Comparison of ENCODE assay signal across 17 cellular contexts in genomic region chr1:38840281-38840680, GRCh38. TPM values are rescaled to one million over a fixed set of nuclear protein-coding genes. Genes with fewer than 3 reads are reported as not detected.
DNase-seq lines count a peak whose midpoint lies in the region; ATAC-seq and TF ChIP-seq lines count a peak whose summit lies in the region.
"Had no signal": no experiment of that assay in that cellular context is flagged by ENCODE, and none has a peak within 500 bp of the region (broad histone marks: within the 10 kb centered on the region; RNA-seq: fewer than 3 reads in every experiment).

No MANE protein-coding gene starts in this region.

- H3K27ac ChIP-seq in left ventricle myocardium inferior (replicated peaks) (peak overlapping the region; percentile 61), right cardiac atrium (ENCODE audit: low read length) (no peak overlapping the region)
- H3K27ac ChIP-seq: GM23248 had no signal

- ATAC-seq in right cardiac atrium, result no peak
- no peak for ATAC-seq in WTC11
- ATAC-seq in GM18517 (IDR thresholded peaks at IDR 0.05; ENCODE audit: unreplicated experiment), result no peak

- peaks cover 19% of the 10 kb centered on the region for H3K4me1 Mint-ChIP-seq in WTC11

- H3K9me3 ChIP-seq in left ventricle myocardium inferior (replicated peaks) (no peaks in the 10 kb centered on the region), right cardiac atrium (ENCODE audit: control insufficient read depth, low read length) (no peaks in the 10 kb centered on the region)
- H3K9me3 ChIP-seq: BE2C, Caco-2 had no signal

- H3K27me3 ChIP-seq in left ventricle myocardium inferior (ENCODE audit: low read depth) (no peaks in the 10 kb centered on the region), right cardiac atrium (ENCODE audit: control insufficient read depth, insufficient read depth) (no peaks in the 10 kb centered on the region)
- H3K27me3 ChIP-seq: BE2C had no signal

- intact Hi-C loops in left ventricle myocardium inferior (cut with micrococcal nuclease) (no loop called here), right cardiac atrium (cut with DNase I) (no loop called here)

- H3K27ac Mint-ChIP-seq in WTC11, result 0 out of 2 replicates have a peak overlapping the region, but pooled peaks have one; percentile 6

- TF ChIP-seq CTCF in left ventricle myocardium inferior (IDR thresholded peaks at IDR 0.05; ENCODE audit: borderline replicate concordance), result no peak
- no peak for TF ChIP-seq CTCF in WTC11 (IDR thresholded peaks at IDR 0.05)

- 36% methylated on average over 2 of the region's 2 CpGs for WGBS in right cardiac atrium

- H3K36me3 Mint-ChIP-seq in WTC11, result peaks cover 41% of the 10 kb centered on the region

- H3K4me1 ChIP-seq in left ventricle myocardium inferior (peaks cover 53% of the 10 kb centered on the region), right cardiac atrium (ENCODE audit: control insufficient read depth, insufficient read depth, low read length) (no peaks in the 10 kb centered on the region)
- H3K4me1 ChIP-seq: BE2C, Caco-2 had no signal

- CTCF ChIA-PET in WTC11 (lab: Charles Lee), result no interaction called here

- no peaks in the 10 kb centered on the region for H3K27me3 Mint-ChIP-seq in WTC11 (ENCODE audit: low read depth)

- H3K4me3 Mint-ChIP-seq in WTC11, result no peak overlapping the region

- H3K4me3 ChIP-seq in left ventricle myocardium inferior, result no peak overlapping the region
- H3K4me3 ChIP-seq in right cardiac atrium (ENCODE audit: low read length), result no peak overlapping the region
- H3K4me3 ChIP-seq: GM23248 had no signal

- 0 out of 2 replicates have a peak, but pooled peaks cover 5% of the 10 kb centered on the region for H3K9me3 Mint-ChIP-seq in WTC11

- POLR2A ChIA-PET in WTC11 (lab: Charles Lee), result no interaction called here

- peaks cover 58% of the 10 kb centered on the region for H3K36me3 ChIP-seq in left ventricle myocardium inferior
- H3K36me3 ChIP-seq: BE2C had no signal

- DNase-seq in left ventricle myocardium inferior (no peak), right cardiac atrium (no peak), WTC11 (ENCODE audit: low spot score) (no peak), fibroblast of gingiva (ENCODE audit: low read depth) (peak; percentile 10), COR-L47 (lab: John Stamatoyannopoulos, UW) (no peak), glomerular visceral epithelial cell (ENCODE audit: extremely low spot score) (no peak)
- DNase-seq: BE2C, Caco-2, DMS79, GM23248, NCI-H1436, NCI-H2029 treated with DMSO at 0.1 percent for 48 hours, NCI-H510A, NCI-H82 had no signal

TF ChIP-seq in WTC11, 78 proteins besides CTCF, POLR2A, EP300 and RAD21:
- TF ChIP-seq MAX (CRISPR knock-in tag; IDR thresholded peaks at IDR 0.05) (no peak), AR (CRISPR knock-in tag; IDR thresholded peaks at IDR 0.05) (no peak), PRRX2 (CRISPR knock-in tag; IDR thresholded peaks at IDR 0.05) (no peak), STAT6 (CRISPR knock-in tag; conservative IDR thresholded peaks at IDR 0.05; ENCODE audit: low read depth) (no peak), ATF2 (CRISPR knock-in tag; IDR thresholded peaks at IDR 0.05; ENCODE audit: borderline replicate concordance, low read depth) (no peak), JAZF1 (CRISPR knock-in tag; IDR thresholded peaks at IDR 0.05) (no peak), SMAD3 (CRISPR knock-in tag; IDR thresholded peaks at IDR 0.05; ENCODE audit: borderline replicate concordance) (no peak), FOXK1 (CRISPR knock-in tag; IDR thresholded peaks at IDR 0.05) (no peak), CREM (CRISPR knock-in tag; IDR thresholded peaks at IDR 0.05) (no peak)

RNA-seq across cellular contexts. Expression of gene RRAGC, which starts 19.3 kb away (rescaled TPM):
- 20.0 TPM for total RNA-seq in left ventricle myocardium inferior
- total RNA-seq in right cardiac atrium, result 10 to 100 TPM; 16.2 to 21.8 (median 18.7) TPM
- 12.5 TPM for polyA plus RNA-seq in right cardiac atrium
- 10.5 to 12.3 TPM (median 11.4 TPM) in 3 replicates for total RNA-seq in WTC11 (2021)

RNA-seq across cellular contexts. Expression of gene MYCBP, which starts 32.9 kb away (rescaled TPM):
- 14.5 TPM for total RNA-seq in left ventricle myocardium inferior
- total RNA-seq in right cardiac atrium, result 10 to 100 TPM in 3 of 4 donors, 1 to 10 TPM in 1; 5.3 to 14.0 (median 11.4) TPM
- 4.9 TPM for polyA plus RNA-seq in right cardiac atrium
- total RNA-seq in WTC11 (2021), result 31.4 to 43.6 TPM (median 34.9 TPM) in 3 replicates

RNA-seq across cellular contexts. Expression of gene GJA9, which starts 41.1 kb away (rescaled TPM):
- not detected for total RNA-seq in left ventricle myocardium inferior
- total RNA-seq in right cardiac atrium, result not detected
- polyA plus RNA-seq in right cardiac atrium, result 0.07 TPM
- total RNA-seq in WTC11 (2021), result not detected in 3 replicates
- total RNA-seq: Caco-2, G401, HT1080 had no signal
- polyA plus RNA-seq: GM23248 had no signal
